Comparison of ENCODE assay signal across 10 cellular contexts in the genomic region with DNA sequence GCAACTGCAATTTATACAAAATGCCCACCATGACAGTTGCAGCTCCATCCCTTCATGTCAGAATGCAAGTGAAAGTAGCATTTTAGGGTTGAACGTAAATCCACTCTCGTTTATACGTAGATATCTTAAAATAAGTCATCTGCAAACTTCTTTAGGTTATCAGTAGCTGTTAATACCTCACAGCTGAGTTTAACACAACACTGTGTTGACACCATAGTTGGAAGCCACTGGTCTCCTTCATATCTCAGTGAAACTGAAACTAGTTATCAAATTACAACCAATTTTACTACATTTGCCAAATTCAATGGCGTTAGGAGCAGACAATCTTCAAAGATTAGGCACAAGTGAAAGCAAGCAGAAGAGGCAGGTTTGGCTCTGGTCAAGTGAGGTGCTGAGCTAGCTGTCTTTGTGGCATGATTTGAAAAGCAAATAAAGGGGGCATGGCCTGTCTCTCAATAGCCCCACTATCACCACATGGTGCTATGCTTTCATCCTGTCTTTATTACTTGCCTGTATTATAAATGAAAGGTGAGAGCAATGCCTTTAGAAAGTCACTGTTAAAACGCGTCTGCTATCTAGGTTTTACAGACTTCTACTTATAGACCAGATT. TPM values are rescaled to one million over a fixed set of nuclear protein-coding genes. Genes with fewer than 3 reads are reported as not detected.
DNase-seq lines count a peak whose midpoint lies in the region; ATAC-seq and TF ChIP-seq lines count a peak whose summit lies in the region.
"Had no signal": no experiment of that assay in that cellular context is flagged by ENCODE, and none has a peak within 500 bp of the region (broad histone marks: within the 10 kb centered on the region; RNA-seq: fewer than 3 reads in every experiment).

No MANE protein-coding gene starts in this region.

- peak; percentile 64 for ATAC-seq in GM18519 (IDR thresholded peaks at IDR 0.05; ENCODE audit: low FRiP score, unreplicated experiment)
- peak; percentile 64 for ATAC-seq in GM21390 (IDR thresholded peaks at IDR 0.05; ENCODE audit: unreplicated experiment)
- ATAC-seq in HG03442 (IDR thresholded peaks at IDR 0.05; ENCODE audit: unreplicated experiment) = peak; percentile 66
- ATAC-seq in sciatic nerve = no peak

- TF ChIP-seq CTCF in fibroblast of villous mesenchyme (IDR thresholded peaks at IDR 0.05; ENCODE audit: insufficient read depth, low read depth, low read length) = no peak

- H3K4me3 ChIP-seq in fibroblast of villous mesenchyme (ENCODE audit: low read depth, low read length) = no peak overlapping the region
- H3K4me3 ChIP-seq: upper lobe of left lung had no signal

- intact Hi-C loops in sciatic nerve (cut with DNase I) = no loop called here

- DNase-seq in fibroblast of villous mesenchyme (ENCODE audit: low read depth) (peak; percentile 64), sciatic nerve (ENCODE audit: low spot score) (no peak), NCI-H187 (lab: John Stamatoyannopoulos, UW) (no peak), NCI-H446 treated with DMSO at 0.1 percent for 48 hours (lab: John Stamatoyannopoulos, UW) (no peak)
- no peak for DNase-seq in stimulated activated naive CD4-positive, alpha-beta T cell (lab: John Stamatoyannopoulos, UW)
- DNase-seq: T-cell, upper lobe of left lung had no signal

RNA-seq across cellular contexts. Expression of gene PPP3CA, which starts 12.3 kb away (rescaled TPM):
- total RNA-seq in fibroblast of villous mesenchyme (47.9 and 54.8 TPM in 2 replicates), sciatic nerve (56.8 TPM)
